3 cellular contexts compared by ENCODE assay signal in genomic region chr22:19802881-19803735, GRCh38.
TF ChIP-seq lines count a peak whose summit lies in the region.

No MANE protein-coding gene starts in this region.

TF ChIP-seq in SK-N-SH, 30 proteins besides CTCF, POLR2A, EP300 and RAD21:
- TF ChIP-seq, protein P1, sequence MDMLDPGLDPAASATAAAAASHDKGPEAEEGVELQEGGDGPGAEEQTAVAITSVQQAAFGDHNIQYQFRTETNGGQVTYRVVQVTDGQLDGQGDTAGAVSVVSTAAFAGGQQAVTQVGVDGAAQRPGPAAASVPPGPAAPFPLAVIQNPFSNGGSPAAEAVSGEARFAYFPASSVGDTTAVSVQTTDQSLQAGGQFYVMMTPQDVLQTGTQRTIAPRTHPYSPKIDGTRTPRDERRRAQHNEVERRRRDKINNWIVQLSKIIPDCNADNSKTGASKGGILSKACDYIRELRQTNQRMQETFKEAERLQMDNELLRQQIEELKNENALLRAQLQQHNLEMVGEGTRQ (IDR thresholded peaks at IDR 0.05; ENCODE audit: borderline replicate concordance, low read depth, low read length): no peak
- no peak for TF ChIP-seq ZBTB33 (IDR thresholded peaks at IDR 0.05; ENCODE audit: borderline replicate concordance, low read depth)

TF ChIP-seq in SK-N-SH treated with all-trans-retinoic acid at 6 μM for 48 hours, 23 proteins besides CTCF, POLR2A, EP300 and RAD21:
- TF ChIP-seq GLIS3 (CRISPR knock-in tag; IDR thresholded peaks at IDR 0.05) (no peak), TSHZ2 (CRISPR knock-in tag; IDR thresholded peaks at IDR 0.05) (no peak), ISL1 (CRISPR knock-in tag; IDR thresholded peaks at IDR 0.05) (no peak), TCF4 (CRISPR knock-in tag; IDR thresholded peaks at IDR 0.05; ENCODE audit: borderline replicate concordance) (no peak), OSR1 (CRISPR knock-in tag; IDR thresholded peaks at IDR 0.05) (no peak), ZFP3 (CRISPR knock-in tag; IDR thresholded peaks at IDR 0.05) (no peak), ARNTL (CRISPR knock-in tag; IDR thresholded peaks at IDR 0.05; ENCODE audit: borderline replicate concordance, low read depth) (no peak), CSDC2 (CRISPR knock-in tag; IDR thresholded peaks at IDR 0.05) (no peak), CREB5 (CRISPR knock-in tag; IDR thresholded peaks at IDR 0.05; ENCODE audit: low read depth) (no peak), ZNF565 (CRISPR knock-in tag; conservative IDR thresholded peaks at IDR 0.05; ENCODE audit: low read depth) (no peak), ZNF8 (CRISPR knock-in tag; IDR thresholded peaks at IDR 0.05) (no peak), ESRRG (CRISPR knock-in tag; IDR thresholded peaks at IDR 0.05) (no peak), ZC3H10 (CRISPR knock-in tag; IDR thresholded peaks at IDR 0.05) (no peak), PATZ1 (CRISPR knock-in tag; IDR thresholded peaks at IDR 0.05; ENCODE audit: borderline replicate concordance) (no peak), ZNF70 (CRISPR knock-in tag; IDR thresholded peaks at IDR 0.05) (no peak)
- TF ChIP-seq, protein P2, sequence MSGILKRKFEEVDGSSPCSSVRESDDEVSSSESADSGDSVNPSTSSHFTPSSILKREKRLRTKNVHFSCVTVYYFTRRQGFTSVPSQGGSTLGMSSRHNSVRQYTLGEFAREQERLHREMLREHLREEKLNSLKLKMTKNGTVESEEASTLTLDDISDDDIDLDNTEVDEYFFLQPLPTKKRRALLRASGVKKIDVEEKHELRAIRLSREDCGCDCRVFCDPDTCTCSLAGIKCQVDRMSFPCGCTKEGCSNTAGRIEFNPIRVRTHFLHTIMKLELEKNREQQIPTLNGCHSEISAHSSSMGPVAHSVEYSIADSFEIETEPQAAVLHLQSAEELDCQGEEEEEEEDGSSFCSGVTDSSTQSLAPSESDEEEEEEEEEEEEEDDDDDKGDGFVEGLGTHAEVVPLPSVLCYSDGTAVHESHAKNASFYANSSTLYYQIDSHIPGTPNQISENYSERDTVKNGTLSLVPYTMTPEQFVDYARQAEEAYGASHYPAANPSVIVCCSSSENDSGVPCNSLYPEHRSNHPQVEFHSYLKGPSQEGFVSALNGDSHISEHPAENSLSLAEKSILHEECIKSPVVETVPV (CRISPR knock-in tag; IDR thresholded peaks at IDR 0.05): no peak

TF ChIP-seq in K562, 482 proteins besides CTCF, POLR2A, EP300 and RAD21:
- no peak for TF ChIP-seq ZNF76 (CRISPR knock-in tag; IDR thresholded peaks at IDR 0.05; ENCODE audit: borderline replicate concordance)
- no peak for TF ChIP-seq PPARD (CRISPR knock-in tag; IDR thresholded peaks at IDR 0.05)
- TF ChIP-seq RREB1 (CRISPR knock-in tag; IDR thresholded peaks at IDR 0.05): 0 out of 2 replicates have a peak, but pooled peaks have one; percentile 56
- peak; percentile 7 for TF ChIP-seq HMGN3 (IDR thresholded peaks at IDR 0.05; ENCODE audit: borderline replicate concordance, extremely low read depth, insufficient read length, low read depth, low read length)
- TF ChIP-seq ZFPM2 (CRISPR knock-in tag; IDR thresholded peaks at IDR 0.05): peak; percentile 83; the same call in 1 of the 2 replicates
- TF ChIP-seq CREB3L1 (IDR thresholded peaks at IDR 0.05; ENCODE audit: borderline replicate concordance, low read depth): no peak
- 0 out of 4 replicates have a peak, but pooled peaks of 1 of the 2 experiments have one; percentile 38 for TF ChIP-seq MAZ (CRISPR knock-in tag; conservative IDR thresholded peaks at IDR 0.05 in 1 of 2, IDR thresholded peaks at IDR 0.05 in 1 of 2)
- TF ChIP-seq HIVEP1 (CRISPR knock-in tag; IDR thresholded peaks at IDR 0.05): no peak
- TF ChIP-seq IRF2 (CRISPR knock-in tag; IDR thresholded peaks at IDR 0.05): no peak
- peak; percentile 83 for TF ChIP-seq SETDB1 (IDR thresholded peaks at IDR 0.05; ENCODE audit: low read length)
- no peak for TF ChIP-seq ATF3 (IDR thresholded peaks at IDR 0.05)
- TF ChIP-seq ATF3 (CRISPR knock-in tag; conservative IDR thresholded peaks at IDR 0.05): no peak; the same call in 1 of the 2 replicates
